Comparison of ENCODE assay signal across 9 cellular contexts in the genomic region with DNA sequence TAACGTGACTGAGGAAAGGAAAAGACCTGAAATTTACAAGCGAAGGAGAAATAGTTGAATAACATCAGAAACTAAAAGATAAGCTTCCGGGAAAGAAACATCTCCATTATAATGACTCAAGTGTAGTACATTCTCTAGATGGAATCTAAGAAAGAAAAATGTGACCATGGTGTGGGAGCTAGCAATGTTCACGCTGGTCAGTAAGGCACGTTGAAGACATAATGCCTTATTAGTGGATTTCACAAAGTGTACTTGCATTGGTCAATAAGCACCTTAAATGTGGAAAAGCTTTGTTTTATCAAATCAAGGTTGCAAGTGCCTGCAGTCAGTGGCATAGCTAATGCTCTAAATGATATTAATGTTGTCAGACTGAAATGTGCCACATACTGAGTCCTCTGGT. TPM values are rescaled to one million over a fixed set of nuclear protein-coding genes. Genes with fewer than 3 reads are reported as not detected.
DNase-seq lines count a peak whose midpoint lies in the region; ATAC-seq and TF ChIP-seq lines count a peak whose summit lies in the region.
"Had no signal": no experiment of that assay in that cellular context is flagged by ENCODE, and none has a peak within 500 bp of the region (broad histone marks: within the 10 kb centered on the region; RNA-seq: fewer than 3 reads in every experiment).

No MANE protein-coding gene starts in this region.

- no peak overlapping the region for H2BK15ac ChIP-seq in neuronal stem cell (ENCODE audit: low read length)

- DNase-seq in CD4-positive, alpha-beta T cell: no peak
- DNase-seq in OCI-LY7 (ENCODE audit: low spot score): no peak
- no peak for DNase-seq in esophagus squamous epithelium (lab: John Stamatoyannopoulos, UW)
- no peak for DNase-seq in neuronal stem cell (ENCODE audit: low spot score)
- DNase-seq in NCI-H1105 treated with DMSO at 0.1 percent for 48 hours (lab: John Stamatoyannopoulos, UW): no peak
- no peak for DNase-seq in activated CD8-positive, alpha-beta memory T cell treated with anti-CD3 and anti-CD28 coated beads, Interleukin-2, amount 50 U/mL, for 4 hours

- no peak for TF ChIP-seq POLR2A in esophagus squamous epithelium (IDR thresholded peaks at IDR 0.05)

- H3K4me1 Mint-ChIP-seq in CD4-positive, alpha-beta T cell (ENCODE audit: low read depth): peaks cover 24% of the 10 kb centered on the region

- H4K20me1 ChIP-seq in OCI-LY7 (ENCODE audit: insufficient read depth, low read length): peaks cover 13% of the 10 kb centered on the region; the same call in 1 of the 2 replicates

- H3K27me3 ChIP-seq in CD4-positive, alpha-beta T cell (ENCODE audit: control insufficient read depth, insufficient read depth, low read length): peaks cover 37% of the 10 kb centered on the region
- H3K27me3 ChIP-seq in esophagus squamous epithelium (peaks cover 0 to 41% (median 0%) of the 10 kb centered on the region in 4 donors), neuronal stem cell (ENCODE audit: control insufficient read depth in 3 of 3, insufficient read depth in 3 of 3, low read depth in 1 of 3, low read length in 3 of 3) (no peaks in the 10 kb centered on the region)

- H3K4me3 Mint-ChIP-seq in CD4-positive, alpha-beta T cell: peak overlapping the region; percentile 79

- no peak overlapping the region for H3K18ac ChIP-seq in neuronal stem cell (ENCODE audit: low read length)

- H3K9me2 ChIP-seq in OCI-LY7 (ENCODE audit: insufficient read depth, low read length): no peaks in the 10 kb centered on the region

- no peak overlapping the region for H3K23ac ChIP-seq in neuronal stem cell (ENCODE audit: low read depth, low read length, poor library complexity)

- no peak overlapping the region for H3K14ac ChIP-seq in neuronal stem cell (ENCODE audit: low read length)

- no peak overlapping the region for H4K91ac ChIP-seq in neuronal stem cell (ENCODE audit: low read depth, low read length, poor library complexity)

- H3K27me3 Mint-ChIP-seq in CD4-positive, alpha-beta T cell: peaks cover 72% of the 10 kb centered on the region

- peaks cover 32% of the 10 kb centered on the region for H3K4me1 ChIP-seq in OCI-LY7 (ENCODE audit: insufficient read depth, low read length, poor library complexity, severe bottlenecking)
- H3K4me1 ChIP-seq in esophagus squamous epithelium: peaks cover 3 to 50% (median 14%) of the 10 kb centered on the region in 3 donors
- H3K4me1 ChIP-seq in neuronal stem cell (ENCODE audit: control insufficient read depth in 2 of 2, insufficient read depth in 1 of 2, low read depth in 1 of 2, low read length in 2 of 2): peaks cover 10 to 16% of the 10 kb centered on the region in 2 donors

- peak overlapping the region; percentile 100 for H3K4me2 ChIP-seq in OCI-LY7 (ENCODE audit: low read length)
- H3K4me2 ChIP-seq in neuronal stem cell (ENCODE audit: insufficient read depth, low read length, poor library complexity, severe bottlenecking): no peak overlapping the region

- WGBS in esophagus squamous epithelium, 2 donors: 2 to 7% methylated on average over 5 of the region's 5 CpGs
- no CpG with 5 or more reads among the region's 5 CpGs for WGBS in neuronal stem cell (ENCODE audit: extremely low coverage in 2 of 2, insufficient read length in 2 of 2, insufficient replicate concordance in 1 of 2), 2 donors

- H2AK5ac ChIP-seq in neuronal stem cell (ENCODE audit: low read depth, low read length): no peak overlapping the region

- H3K4me3 ChIP-seq in OCI-LY7 (ENCODE audit: low read depth, low read length, poor library complexity, severe bottlenecking): peak overlapping the region; percentile 74
- H3K4me3 ChIP-seq in esophagus squamous epithelium: peak overlapping the region; percentile 44 to 81 (median 70)
- H3K4me3 ChIP-seq in neuronal stem cell (ENCODE audit: low read length in 2 of 2): peak overlapping the region in 1 of 2 donors; percentile 55
- H3K4me3 ChIP-seq: SK-N-MC had no signal

- no peak overlapping the region for H3K27ac Mint-ChIP-seq in CD4-positive, alpha-beta T cell

- H3K9me3 ChIP-seq in CD4-positive, alpha-beta T cell (ENCODE audit: control insufficient read depth, low read length): no peaks in the 10 kb centered on the region
- H3K9me3 ChIP-seq in OCI-LY7 (ENCODE audit: low read length): no peaks in the 10 kb centered on the region
- no peaks in the 10 kb centered on the region for H3K9me3 ChIP-seq in esophagus squamous epithelium
- no peaks in the 10 kb centered on the region for H3K9me3 ChIP-seq in neuronal stem cell (replicated peaks in 1 of 2; ENCODE audit: control insufficient read depth in 2 of 2, insufficient read depth in 1 of 2, low read depth in 1 of 2, low read length in 2 of 2)

- ATAC-seq in CD4-positive, alpha-beta T cell (ENCODE audit: poor library complexity): no peak
- ATAC-seq in HG02973 (IDR thresholded peaks at IDR 0.05; ENCODE audit: unreplicated experiment): no peak
- no peak for ATAC-seq in GM21786 (IDR thresholded peaks at IDR 0.05; ENCODE audit: unreplicated experiment)

- H3K36me3 Mint-ChIP-seq in CD4-positive, alpha-beta T cell (ENCODE audit: low read depth): no peaks in the 10 kb centered on the region

- POLR2A ChIA-PET in CD4-positive, alpha-beta T cell (lab: Charles Lee): no interaction called here
- POLR2A ChIA-PET in OCI-LY7 (lab: Charles Lee): interaction anchor here (1.0 to 1.6 kb wide), 4 partner anchors 33 to 403 kb away, joined by 3 to 4 read pairs (median 4); no protein-coding TSS in a partner anchor

- H4K8ac ChIP-seq in neuronal stem cell (ENCODE audit: low read depth, low read length): no peak overlapping the region

- no peak overlapping the region for H3K4ac ChIP-seq in neuronal stem cell (ENCODE audit: low read length)

- H3K9ac ChIP-seq in neuronal stem cell (ENCODE audit: low read depth, low read length, poor library complexity): no peak overlapping the region

- peaks cover 5% of the 10 kb centered on the region for H3K79me1 ChIP-seq in neuronal stem cell (ENCODE audit: low read depth, low read length)

- intact Hi-C loops in CD4-positive, alpha-beta T cell (cut with DNase I, micrococcal nuclease): loop anchor here in 1 of 2 experiments (5.0 kb wide), 1 partner anchor 189 kb away; no protein-coding TSS in a partner anchor
- intact Hi-C loops in OCI-LY7 (cut with micrococcal nuclease; ENCODE audit: unreplicated experiment) (loop anchor here (2.0 to 5.0 kb wide), 2 partner anchors 182 to 606 kb away; no protein-coding TSS in a partner anchor), esophagus squamous epithelium (cut with DNase I) (loop anchor here (10.0 kb wide), 1 partner anchor 182 kb away; no protein-coding TSS in a partner anchor)

- H2BK5ac ChIP-seq in neuronal stem cell (ENCODE audit: low read length): no peak overlapping the region

- H3K9me3 Mint-ChIP-seq in CD4-positive, alpha-beta T cell: no peaks in the 10 kb centered on the region

- H2BK120ac ChIP-seq in neuronal stem cell (ENCODE audit: low read depth, low read length): no peak overlapping the region

- H2AFZ ChIP-seq in OCI-LY7 (ENCODE audit: low read length) (peak overlapping the region; percentile 56; the same call in 1 of the 2 replicates), neuronal stem cell (ENCODE audit: low read length) (peak overlapping the region; percentile 95)

- no peaks in the 10 kb centered on the region for H3K36me3 ChIP-seq in OCI-LY7 (ENCODE audit: insufficient read depth, low read length)
- no peaks in the 10 kb centered on the region for H3K36me3 ChIP-seq in esophagus squamous epithelium
- H3K36me3 ChIP-seq in neuronal stem cell (replicated peaks in 1 of 2; ENCODE audit: control insufficient read depth in 2 of 2, insufficient read depth in 2 of 2, low read length in 2 of 2): no peaks in the 10 kb centered on the region

- H3K27ac ChIP-seq in CD4-positive, alpha-beta T cell (ENCODE audit: low read depth, low read length): no peak overlapping the region
- H3K27ac ChIP-seq in OCI-LY7 (ENCODE audit: low read depth, low read length, poor library complexity, severe bottlenecking) (no peak overlapping the region), esophagus squamous epithelium (peak overlapping the region in 2 of 4 donors; percentile 81 to 85), neuronal stem cell (replicated peaks; ENCODE audit: low read length) (no peak overlapping the region)
- H3K27ac ChIP-seq: SK-N-MC had no signal

- no peaks in the 10 kb centered on the region for H3K79me2 ChIP-seq in OCI-LY7 (ENCODE audit: insufficient read depth, low read depth, low read length)

- no peak overlapping the region for H2BK12ac ChIP-seq in neuronal stem cell (ENCODE audit: low read length)

- CTCF ChIA-PET in CD4-positive, alpha-beta T cell (lab: Charles Lee): no interaction called here
- CTCF ChIA-PET in OCI-LY7 (lab: Charles Lee; ENCODE audit: unreplicated experiment): interaction anchor here (0.6 to 1.3 kb wide), 4 partner anchors 404 to 624 kb away, joined by 3 to 7 read pairs (median 4); no protein-coding TSS in a partner anchor

- no TSS peak for BruUV-seq in OCI-LY7 (replicated peaks; lab: Mats Ljungman, UMichigan)

- no peak for TF ChIP-seq CTCF in CD4-positive, alpha-beta T cell (IDR thresholded peaks at IDR 0.05)
- TF ChIP-seq CTCF in OCI-LY7 (conservative IDR thresholded peaks at IDR 0.05; ENCODE audit: low read length) (no peak), esophagus squamous epithelium (IDR thresholded peaks at IDR 0.05) (no peak)

RNA-seq across cellular contexts. Expression of gene LARGE1, which starts 2.8 kb away (rescaled TPM):
- total RNA-seq in CD4-positive, alpha-beta T cell: under 1 TPM; 0.14 to 0.70 TPM
- total RNA-seq in OCI-LY7 (2014; rRNA removed; shearing (Covaris generic)): 31.9 and 39.2 TPM in 2 replicates
- total RNA-seq in OCI-LY7 (2022) (31.5 and 36.3 TPM in 2 replicates), esophagus squamous epithelium (10 to 100 TPM in 1 of 4 donors, 1 to 10 TPM in 3; 5.2 to 15.1 (median 6.6) TPM)
- 13.0 TPM for polyA plus RNA-seq in neuronal stem cell (2013, experiment 1 of 2)
- polyA plus RNA-seq in neuronal stem cell (2013, experiment 2 of 2): 12.8 TPM
